ENCODE assay signal across 19 cellular contexts in the genomic region with DNA sequence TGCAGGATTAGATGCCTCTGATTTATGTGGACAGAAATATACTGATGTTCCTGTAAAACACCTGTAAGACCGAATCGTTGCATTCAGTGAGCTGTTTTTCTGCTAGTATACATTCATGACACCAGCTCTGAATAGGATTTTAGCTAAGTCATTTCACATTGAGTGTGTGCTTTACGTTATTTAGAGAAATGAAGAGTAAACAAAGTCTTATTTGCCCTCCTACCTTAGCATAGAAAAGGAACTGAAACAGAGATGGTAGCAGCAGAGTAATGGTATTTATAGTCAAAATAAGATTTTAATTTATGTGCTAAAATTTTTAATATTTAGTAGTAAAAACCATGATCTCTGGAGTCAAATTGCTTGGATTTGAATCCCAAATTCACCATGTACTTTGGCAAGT.
"Had no signal": no experiment of that assay in that cellular context is flagged by ENCODE, and none has a peak within 500 bp of the region (broad histone marks: within the 10 kb centered on the region; RNA-seq: fewer than 3 reads in every experiment).

No MANE protein-coding gene starts in this region.

- H3K27ac ChIP-seq: adrenal gland, heart left ventricle, right atrium auricular region, transverse colon, vagina had no signal

- H3K4me3 ChIP-seq: adrenal gland, heart left ventricle, lung, right atrium auricular region, smooth muscle cell, transverse colon, vagina had no signal

- H3K9me3 ChIP-seq: adrenal gland, right atrium auricular region, transverse colon, vagina had no signal

- H3K36me3 ChIP-seq: adrenal gland, heart left ventricle, right atrium auricular region, transverse colon, vagina had no signal

- H3K4me1 ChIP-seq: right atrium auricular region, vagina had no signal

- DNase-seq: activated CD4-positive, alpha-beta memory T cell treated with anti-CD3 and anti-CD28 coated beads for 36 hours; activated CD4-positive, alpha-beta T cell treated with anti-CD3 and anti-CD28 coated beads for 36 hours; activated CD8-positive, alpha-beta memory T cell treated with anti-CD3 and anti-CD28 coated beads, Interleukin-2, amount 10 ng/mL, durations not matched to agents 7 days and 5 days; activated effector memory CD4-positive, alpha-beta T cell treated with Interleukin-2 at 50 U/mL for 16 hours; activated T-cell treated with anti-CD3 and anti-CD28 coated beads, Interleukin-2, amount 50 U/mL, for 1 hour; adrenal gland; dermis blood vessel endothelial cell; endodermal cell; heart left ventricle; left cardiac atrium; midbrain; stimulated activated CD4-positive, alpha-beta T cell treated with anti-CD3 and anti-CD28 coated beads, Interleukin-4, amount 100 ng/mL, for 4 hours; stimulated activated CD8-positive, alpha-beta memory T cell treated with anti-CD3 and anti-CD28 coated beads, Interleukin-4, amount 100 ng/mL, for 48 hours; stimulated activated naive CD8-positive, alpha-beta T cell treated with anti-CD3 and anti-CD28 coated beads, Interleukin-15, Interleukin-2, amounts not matched to agents 100 U/mL and 50 U/mL, for 24 hours; transverse colon had no signal

- H3K4me2 ChIP-seq: smooth muscle cell had no signal

- ATAC-seq: activated CD4-positive, alpha-beta T cell treated with anti-CD3 and anti-CD28 coated beads for 36 hours; activated CD8-positive, alpha-beta memory T cell treated with anti-CD3 and anti-CD28 coated beads, Interleukin-2, amount 10 ng/mL, durations not matched to agents 7 days and 5 days; heart left ventricle; left cardiac atrium; stimulated activated naive CD8-positive, alpha-beta T cell treated with anti-CD3 and anti-CD28 coated beads, Interleukin-15, Interleukin-2, amounts not matched to agents 100 U/mL and 50 U/mL, for 24 hours had no signal
